ENCODE assay signal across 15 cellular contexts in the genomic region with DNA sequence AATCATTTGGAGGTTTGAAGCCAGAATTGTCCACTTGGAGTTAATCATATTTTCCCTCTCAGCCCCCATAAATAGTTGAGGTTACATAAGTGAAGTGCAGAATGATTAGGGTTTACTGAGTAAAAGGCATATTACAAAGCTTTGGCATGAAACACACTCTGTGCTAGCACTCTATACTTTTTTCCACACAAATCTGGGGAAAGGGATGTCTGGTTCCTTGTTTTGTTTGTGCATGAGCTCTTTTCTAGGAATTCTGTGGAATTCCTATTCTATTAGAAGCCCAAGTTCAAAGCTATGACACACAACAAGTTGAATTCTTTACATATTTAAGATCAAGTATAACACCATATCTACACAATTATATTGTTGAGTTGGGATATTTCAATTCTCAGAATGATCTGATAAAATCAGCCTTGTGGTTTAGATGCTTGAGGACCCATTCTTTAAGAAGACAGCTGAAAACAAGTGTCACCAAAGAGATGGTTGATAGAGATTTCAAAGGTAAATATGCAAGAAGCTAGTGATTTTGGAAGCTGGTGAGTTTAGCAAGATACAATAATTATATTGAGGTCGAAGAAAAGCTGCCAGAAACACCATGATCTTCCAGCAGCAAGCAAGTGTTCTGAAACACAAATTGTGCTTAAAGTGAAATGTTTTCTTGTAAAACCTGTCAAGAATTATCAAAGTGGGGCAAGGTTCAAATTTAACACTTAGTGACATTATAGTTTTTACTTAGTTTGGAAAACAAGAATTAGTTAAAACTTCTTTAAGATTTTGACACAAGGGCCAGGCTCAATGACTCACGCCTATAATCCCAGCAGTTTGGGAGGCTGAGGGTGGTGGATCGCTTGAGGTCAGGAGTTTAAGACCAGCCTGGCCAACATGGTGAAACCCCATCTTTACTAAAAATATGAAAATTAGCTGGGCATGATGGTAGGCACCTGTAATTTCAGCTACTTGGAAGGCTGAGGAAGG.
A peak's percentile ranks its signal among the peaks of the same experiment; 100 is the strongest.
DNase-seq lines count a peak whose midpoint lies in the region; ATAC-seq, FAIRE-seq and TF ChIP-seq lines count a peak whose summit lies in the region.
"Had no signal": no experiment of that assay in that cellular context is flagged by ENCODE, and none has a peak within 500 bp of the region (broad histone marks: within the 10 kb centered on the region; RNA-seq: fewer than 3 reads in every experiment).

No MANE protein-coding gene starts in this region.

- no peak overlapping the region for H3K4me2 ChIP-seq in A549

- TF ChIP-seq POLR2A in A549 (IDR thresholded peaks at IDR 0.05; ENCODE audit: low read length), result no peak

- TF ChIP-seq CTCF in A549 (IDR thresholded peaks at IDR 0.05), result no peak

- DNase-seq in A549 (ENCODE audit: low read depth in 1 of 2, low spot score in 1 of 2) (peak in 1 of 2 experiments; percentile 38), HS-5 (ENCODE audit: low read depth) (peak; percentile 99), amniotic stem cell (lab: John Stamatoyannopoulos, UW) (peak; percentile 26), glomerular visceral epithelial cell (ENCODE audit: extremely low spot score) (peak; percentile 83), NAMALWA (ENCODE audit: low spot score) (no peak), T-helper 9 cell (no peak)
- DNase-seq: activated naive CD8-positive, alpha-beta T cell treated with anti-CD3 and anti-CD28 coated beads, Interleukin-2, amount 50 U/mL, for 24 hours; DMS79 treated with DMSO at 0.1 percent for 48 hours; endodermal cell had no signal

- no peak overlapping the region for H3K27ac ChIP-seq in A549
- H3K27ac ChIP-seq: tibial nerve had no signal

- WGBS in A549 (ENCODE audit: missing lambda C conversion rate), result 30% methylated on average over 3 of the region's 3 CpGs

- no peak for TF ChIP-seq EP300 in A549 (IDR thresholded peaks at IDR 0.05)

- TF ChIP-seq RAD21 in A549 (conservative IDR thresholded peaks at IDR 0.05 in 1 of 2, IDR thresholded peaks at IDR 0.05 in 1 of 2), result no peak

- CTCF ChIA-PET in A549 (lab: Yijun Ruan, JAX), result interaction anchor here (0.6 to 2.2 kb wide), 3 partner anchors 19 to 549 kb away, joined by 3 to 9 read pairs (median 3); no protein-coding TSS in a partner anchor

- no peaks in the 10 kb centered on the region for H3K4me1 ChIP-seq in A549
- H3K4me1 ChIP-seq: tibial nerve had no signal

- POLR2A ChIA-PET in A549 (lab: Yijun Ruan, JAX), result no interaction called here

- no peak for FAIRE-seq in A549 (lab: Jason Lieb, UNC)
- FAIRE-seq: A204.1, GM18507 had no signal

- ATAC-seq in A549 (no peak; a peak in 1 of 6 replicates), HG02571 (IDR thresholded peaks at IDR 0.05; ENCODE audit: unreplicated experiment) (no peak), HG02588 (IDR thresholded peaks at IDR 0.05; ENCODE audit: unreplicated experiment) (no peak)
- ATAC-seq: activated naive CD8-positive, alpha-beta T cell treated with anti-CD3 and anti-CD28 coated beads, Interleukin-2, amount 50 U/mL, for 24 hours had no signal

- no peak overlapping the region for H3K4me3 ChIP-seq in A549
- H3K4me3 ChIP-seq: skin epidermis, tibial nerve had no signal

- H3K9me3 ChIP-seq in A549, result no peaks in the 10 kb centered on the region
- H3K9me3 ChIP-seq: tibial nerve had no signal

TF ChIP-seq in A549, 52 proteins besides CTCF, POLR2A, EP300 and RAD21:
- TF ChIP-seq CBX8 (IDR thresholded peaks at IDR 0.05) (no peak), HOXA7 (CRISPR knock-in tag; IDR thresholded peaks at IDR 0.05) (no peak), FOSB (CRISPR knock-in tag; IDR thresholded peaks at IDR 0.05) (no peak), NR3C1 (IDR thresholded peaks at IDR 0.05) (no peak), RFX5 (IDR thresholded peaks at IDR 0.05) (no peak), JUNB (IDR thresholded peaks at IDR 0.05) (peak; percentile 42; the same call in 1 of the 2 replicates), PHF8 (IDR thresholded peaks at IDR 0.05; ENCODE audit: borderline replicate concordance, low read depth) (no peak), KDM5A (IDR thresholded peaks at IDR 0.05) (no peak), SREBF2 (IDR thresholded peaks at IDR 0.05) (no peak), JUN (IDR thresholded peaks at IDR 0.05) (no peak), GATA3 (IDR thresholded peaks at IDR 0.05; ENCODE audit: borderline replicate concordance) (peak; percentile 50; the same call in 1 of the 2 replicates), EHF (CRISPR knock-in tag; IDR thresholded peaks at IDR 0.05) (no peak), MAFK (IDR thresholded peaks at IDR 0.05; ENCODE audit: partially characterized antibody) (no peak)
- TF ChIP-seq, protein P1, sequence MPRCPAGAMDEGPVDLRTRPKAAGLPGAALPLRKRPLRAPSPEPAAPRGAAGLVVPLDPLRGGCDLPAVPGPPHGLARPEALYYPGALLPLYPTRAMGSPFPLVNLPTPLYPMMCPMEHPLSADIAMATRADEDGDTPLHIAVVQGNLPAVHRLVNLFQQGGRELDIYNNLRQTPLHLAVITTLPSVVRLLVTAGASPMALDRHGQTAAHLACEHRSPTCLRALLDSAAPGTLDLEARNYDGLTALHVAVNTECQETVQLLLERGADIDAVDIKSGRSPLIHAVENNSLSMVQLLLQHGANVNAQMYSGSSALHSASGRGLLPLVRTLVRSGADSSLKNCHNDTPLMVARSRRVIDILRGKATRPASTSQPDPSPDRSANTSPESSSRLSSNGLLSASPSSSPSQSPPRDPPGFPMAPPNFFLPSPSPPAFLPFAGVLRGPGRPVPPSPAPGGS (IDR thresholded peaks at IDR 0.05), result no peak

Comparison
In these comparisons a context has a peak if more than half of its experiments do, and no peak if none do; other contexts are left out.
1. DNase-seq: peak in HS-5 (single experiment), amniotic stem cell (single experiment) and glomerular visceral epithelial cell (single experiment); none in NAMALWA (single experiment) and T-helper 9 cell (single experiment).